In the genomic region with DNA sequence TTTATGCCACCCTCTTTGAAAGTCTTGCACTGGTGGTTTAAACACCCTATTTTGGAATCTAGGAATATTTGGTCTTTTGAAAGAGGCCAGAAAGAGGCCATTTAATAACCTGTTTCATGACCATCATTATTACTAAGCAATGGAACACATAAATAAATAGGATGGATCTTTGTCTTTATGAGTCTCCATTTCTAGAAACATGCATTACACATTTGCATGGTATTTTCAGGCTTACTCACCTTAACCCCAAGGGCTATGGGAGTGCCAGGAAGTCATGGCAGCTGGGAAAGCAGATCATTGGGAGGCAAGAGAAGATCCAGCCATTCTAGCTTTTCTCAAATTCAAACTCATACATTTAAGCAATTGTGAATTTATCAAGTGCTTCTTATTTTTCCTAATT, we compare ENCODE assay signal across 24 cellular contexts.
DNase-seq lines count a peak whose midpoint lies in the region; ATAC-seq and TF ChIP-seq lines count a peak whose summit lies in the region.
"Had no signal": no experiment of that assay in that cellular context is flagged by ENCODE, and none has a peak within 500 bp of the region (broad histone marks: within the 10 kb centered on the region; RNA-seq: fewer than 3 reads in every experiment).

No MANE protein-coding gene starts in this region.

- H3K27ac Mint-ChIP-seq in Caco-2 (ENCODE audit: unreplicated experiment) = no peak overlapping the region
- H3K27ac Mint-ChIP-seq: activated CD4-positive, alpha-beta T cell treated with anti-CD3 and anti-CD28 coated beads, Interleukin-2, amount 10 ng/mL, durations not matched to agents 7 days and 5 days; activated CD8-positive, alpha-beta memory T cell treated with anti-CD3 and anti-CD28 coated beads, Interleukin-2, amount 10 ng/mL, durations not matched to agents 7 days and 5 days; CD14-positive monocyte; natural killer cell; stimulated activated effector memory CD8-positive, alpha-beta T cell treated with anti-CD3 and anti-CD28 coated beads, Interleukin-12 subunit alpha, Interleukin-12 subunit beta, amount 100 ng/mL, for 72 hours had no signal

- H3K9me3 Mint-ChIP-seq in Caco-2 (ENCODE audit: unreplicated experiment) = no peaks in the 10 kb centered on the region
- H3K9me3 Mint-ChIP-seq: activated CD4-positive, alpha-beta T cell treated with anti-CD3 and anti-CD28 coated beads, Interleukin-2, amount 10 ng/mL, durations not matched to agents 7 days and 5 days; stimulated activated effector memory CD8-positive, alpha-beta T cell treated with anti-CD3 and anti-CD28 coated beads, Interleukin-12 subunit alpha, Interleukin-12 subunit beta, amount 100 ng/mL, for 72 hours had no signal

- H3K4me3 Mint-ChIP-seq in Caco-2 (ENCODE audit: unreplicated experiment) = no peak overlapping the region
- H3K4me3 Mint-ChIP-seq: activated CD4-positive, alpha-beta T cell treated with anti-CD3 and anti-CD28 coated beads, Interleukin-2, amount 10 ng/mL, durations not matched to agents 7 days and 5 days; activated CD8-positive, alpha-beta memory T cell treated with anti-CD3 and anti-CD28 coated beads, Interleukin-2, amount 10 ng/mL, durations not matched to agents 7 days and 5 days; CD14-positive monocyte; natural killer cell; stimulated activated effector memory CD8-positive, alpha-beta T cell treated with anti-CD3 and anti-CD28 coated beads, Interleukin-12 subunit alpha, Interleukin-12 subunit beta, amount 100 ng/mL, for 72 hours had no signal

- TF ChIP-seq CTCF in foreskin keratinocyte (conservative IDR thresholded peaks at IDR 0.05) = no peak
- TF ChIP-seq CTCF in Caco-2 (IDR thresholded peaks at IDR 0.05; ENCODE audit: insufficient read depth in 1 of 2, low read depth in 1 of 2, low read length in 1 of 2, severe bottlenecking in 1 of 2, unreplicated experiment in 1 of 2) = no peak
- TF ChIP-seq CTCF in dorsolateral prefrontal cortex (IDR thresholded peaks at IDR 0.05 in 54 of 56, conservative IDR thresholded peaks at IDR 0.05 in 2 of 56; ENCODE audit: low read depth in 1 of 56, partially characterized antibody in 56 of 56) = no peak

- no peak overlapping the region for H3K27ac ChIP-seq in foreskin keratinocyte
- H3K27ac ChIP-seq in dorsolateral prefrontal cortex = no peak overlapping the region
- H3K27ac ChIP-seq: heart right ventricle, left lung, suprapubic skin had no signal

- no peaks in the 10 kb centered on the region for H3K36me3 Mint-ChIP-seq in Caco-2 (ENCODE audit: insufficient read depth, unreplicated experiment)
- H3K36me3 Mint-ChIP-seq: activated CD8-positive, alpha-beta memory T cell treated with anti-CD3 and anti-CD28 coated beads, Interleukin-2, amount 10 ng/mL, durations not matched to agents 7 days and 5 days; CD14-positive monocyte; natural killer cell; stimulated activated effector memory CD8-positive, alpha-beta T cell treated with anti-CD3 and anti-CD28 coated beads, Interleukin-12 subunit alpha, Interleukin-12 subunit beta, amount 100 ng/mL, for 72 hours had no signal

- BruUV-seq in Caco-2 (replicated peaks; lab: Mats Ljungman, UMichigan) = no TSS peak

- no peak overlapping the region for H3K4me3 ChIP-seq in Caco-2 (ENCODE audit: low read depth, low read length)
- H3K4me3 ChIP-seq in dorsolateral prefrontal cortex = no peak overlapping the region
- H3K4me3 ChIP-seq: heart right ventricle, left lung, suprapubic skin had no signal

- peaks cover 3% of the 10 kb centered on the region for H3K27me3 Mint-ChIP-seq in Caco-2 (ENCODE audit: insufficient read depth, unreplicated experiment)
- H3K27me3 Mint-ChIP-seq: activated CD4-positive, alpha-beta T cell treated with anti-CD3 and anti-CD28 coated beads, Interleukin-2, amount 10 ng/mL, durations not matched to agents 7 days and 5 days; activated CD8-positive, alpha-beta memory T cell treated with anti-CD3 and anti-CD28 coated beads, Interleukin-2, amount 10 ng/mL, durations not matched to agents 7 days and 5 days had no signal

- no peaks in the 10 kb centered on the region for H3K27me3 ChIP-seq in foreskin keratinocyte
- H3K27me3 ChIP-seq in Caco-2 (replicated peaks; ENCODE audit: control insufficient read depth, insufficient read depth, low read length) = no peaks in the 10 kb centered on the region
- no peaks in the 10 kb centered on the region for H3K27me3 ChIP-seq in dorsolateral prefrontal cortex
- H3K27me3 ChIP-seq: heart right ventricle, left lung, suprapubic skin had no signal

- ATAC-seq in foreskin keratinocyte (peak; percentile 99), GM19455 (IDR thresholded peaks at IDR 0.05; ENCODE audit: unreplicated experiment) (no peak)
- ATAC-seq: activated CD8-positive, alpha-beta memory T cell treated with anti-CD3 and anti-CD28 coated beads, Interleukin-2, amount 10 ng/mL, durations not matched to agents 7 days and 5 days; heart right ventricle; left lung; natural killer cell; Right ventricle myocardium inferior; stimulated activated effector memory CD8-positive, alpha-beta T cell treated with anti-CD3 and anti-CD28 coated beads, Interleukin-12 subunit alpha, Interleukin-12 subunit beta, amount 100 ng/mL, for 72 hours had no signal

- CTCF ChIA-PET in Caco-2 (lab: Charles Lee) = no interaction called here

- peak; percentile 29 for DNase-seq in HT1080 (ENCODE audit: low read depth)
- peak; percentile 35 for DNase-seq in amniotic epithelial cell (ENCODE audit: low read depth)
- DNase-seq in foreskin keratinocyte = peak; percentile 73 to 91
- DNase-seq in Caco-2 = no peak
- no peak for DNase-seq in dorsolateral prefrontal cortex
- DNase-seq in hippocampal formation (lab: John Stamatoyannopoulos, UW) = no peak
- DNase-seq: activated CD4-positive, alpha-beta T cell treated with anti-CD3 and anti-CD28 coated beads, Interleukin-2, amount 10 ng/mL, durations not matched to agents 7 days and 5 days; activated CD8-positive, alpha-beta memory T cell treated with anti-CD3 and anti-CD28 coated beads, Interleukin-2, amount 10 ng/mL, durations not matched to agents 7 days and 5 days; activated naive CD4-positive, alpha-beta T cell treated with anti-CD3 and anti-CD28 coated beads, Interleukin-2, amount 50 U/mL, for 16 hours; central memory CD4-positive, alpha-beta T cell; heart right ventricle; KBM-7; left lung; midbrain; natural killer cell; NCI-H1930; NCI-H2227 treated with DMSO at 0.1 percent for 48 hours; retina; T-helper 9 cell had no signal

- H3K9me3 ChIP-seq in Caco-2 = peaks cover 10% of the 10 kb centered on the region
- H3K9me3 ChIP-seq: suprapubic skin had no signal

- H3K4me1 ChIP-seq in foreskin keratinocyte = peaks cover 10% of the 10 kb centered on the region
- no peaks in the 10 kb centered on the region for H3K4me1 ChIP-seq in Caco-2
- H3K4me1 ChIP-seq: heart right ventricle, left lung had no signal

- intact Hi-C loops in Caco-2 (cut with micrococcal nuclease; ENCODE audit: unreplicated experiment) = no loop called here
- intact Hi-C loops in dorsolateral prefrontal cortex (cut with DNase I) = no loop called here

- no peaks in the 10 kb centered on the region for H3K4me1 Mint-ChIP-seq in Caco-2 (ENCODE audit: low read depth, unreplicated experiment)
- H3K4me1 Mint-ChIP-seq: activated CD4-positive, alpha-beta T cell treated with anti-CD3 and anti-CD28 coated beads, Interleukin-2, amount 10 ng/mL, durations not matched to agents 7 days and 5 days; activated CD8-positive, alpha-beta memory T cell treated with anti-CD3 and anti-CD28 coated beads, Interleukin-2, amount 10 ng/mL, durations not matched to agents 7 days and 5 days; CD14-positive monocyte; natural killer cell; stimulated activated effector memory CD8-positive, alpha-beta T cell treated with anti-CD3 and anti-CD28 coated beads, Interleukin-12 subunit alpha, Interleukin-12 subunit beta, amount 100 ng/mL, for 72 hours had no signal

- H3K36me3 ChIP-seq in Caco-2 (ENCODE audit: control insufficient read depth, insufficient read depth, low read length) = no peaks in the 10 kb centered on the region
- H3K36me3 ChIP-seq: heart right ventricle, left lung, suprapubic skin had no signal

- POLR2A ChIA-PET in Caco-2 (lab: Charles Lee) = no interaction called here

Comparison
In these comparisons a context has a peak if more than half of its experiments do, and no peak if none do; other contexts are left out.
1. DNase-seq: peak in HT1080 (single experiment), amniotic epithelial cell (single experiment) and foreskin keratinocyte (2 of 2); none in Caco-2 (0 of 2), dorsolateral prefrontal cortex (0 of 10) and hippocampal formation (0 of 2).